In the genomic region with DNA sequence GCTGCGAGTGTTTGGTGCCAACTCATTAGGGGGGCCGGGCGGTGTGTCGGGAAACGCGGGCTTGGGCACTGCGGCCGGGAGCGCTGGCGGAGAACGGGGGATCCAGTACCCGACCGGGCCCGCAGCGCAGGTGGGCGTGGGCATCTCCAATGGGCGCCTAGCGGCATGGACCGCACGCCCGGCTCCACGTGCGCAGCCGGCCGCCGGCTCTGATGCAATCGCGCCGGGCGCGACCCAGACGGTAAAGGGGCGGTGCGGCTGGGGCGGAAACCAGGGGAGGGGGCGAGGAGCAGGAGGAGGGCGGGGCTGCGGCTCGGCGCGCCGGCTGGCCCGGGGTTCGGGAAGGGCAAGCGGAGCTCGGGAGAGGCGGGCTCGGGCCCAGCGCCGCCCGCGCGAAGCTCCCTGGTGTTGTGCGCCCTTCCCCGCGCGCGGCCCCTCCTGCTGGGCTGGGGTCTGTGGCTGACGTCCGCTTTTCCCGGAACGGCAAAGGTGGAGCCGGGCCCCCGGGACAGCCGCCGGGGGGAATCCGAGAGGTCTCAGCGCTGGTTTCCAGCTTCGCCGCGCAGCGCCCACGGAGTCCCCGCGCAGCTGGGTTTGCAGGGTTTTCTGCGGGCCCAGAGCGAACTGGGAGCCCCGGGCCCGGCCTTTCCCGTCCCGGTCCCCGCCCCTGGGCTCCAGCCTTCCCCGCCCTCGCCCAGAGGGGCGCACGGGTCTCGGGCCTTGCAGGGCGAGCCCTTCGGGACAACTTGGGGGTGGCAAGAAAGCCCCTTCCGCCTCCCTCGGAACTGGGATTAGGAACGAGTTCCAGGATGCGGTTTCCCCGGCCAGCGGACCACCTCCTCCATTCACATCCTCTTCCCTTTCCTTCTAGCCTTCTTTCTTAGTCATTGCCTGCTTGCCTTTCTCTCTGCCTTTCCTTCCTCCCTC, we compare ENCODE assay signal across 1 cellular context.
TF ChIP-seq lines count a peak whose summit lies in the region.

No MANE protein-coding gene starts in this region.

TF ChIP-seq in HepG2, 621 proteins besides CTCF, POLR2A, EP300 and RAD21 (continued from another document and continues in another):
- TF ChIP-seq, protein P1, sequence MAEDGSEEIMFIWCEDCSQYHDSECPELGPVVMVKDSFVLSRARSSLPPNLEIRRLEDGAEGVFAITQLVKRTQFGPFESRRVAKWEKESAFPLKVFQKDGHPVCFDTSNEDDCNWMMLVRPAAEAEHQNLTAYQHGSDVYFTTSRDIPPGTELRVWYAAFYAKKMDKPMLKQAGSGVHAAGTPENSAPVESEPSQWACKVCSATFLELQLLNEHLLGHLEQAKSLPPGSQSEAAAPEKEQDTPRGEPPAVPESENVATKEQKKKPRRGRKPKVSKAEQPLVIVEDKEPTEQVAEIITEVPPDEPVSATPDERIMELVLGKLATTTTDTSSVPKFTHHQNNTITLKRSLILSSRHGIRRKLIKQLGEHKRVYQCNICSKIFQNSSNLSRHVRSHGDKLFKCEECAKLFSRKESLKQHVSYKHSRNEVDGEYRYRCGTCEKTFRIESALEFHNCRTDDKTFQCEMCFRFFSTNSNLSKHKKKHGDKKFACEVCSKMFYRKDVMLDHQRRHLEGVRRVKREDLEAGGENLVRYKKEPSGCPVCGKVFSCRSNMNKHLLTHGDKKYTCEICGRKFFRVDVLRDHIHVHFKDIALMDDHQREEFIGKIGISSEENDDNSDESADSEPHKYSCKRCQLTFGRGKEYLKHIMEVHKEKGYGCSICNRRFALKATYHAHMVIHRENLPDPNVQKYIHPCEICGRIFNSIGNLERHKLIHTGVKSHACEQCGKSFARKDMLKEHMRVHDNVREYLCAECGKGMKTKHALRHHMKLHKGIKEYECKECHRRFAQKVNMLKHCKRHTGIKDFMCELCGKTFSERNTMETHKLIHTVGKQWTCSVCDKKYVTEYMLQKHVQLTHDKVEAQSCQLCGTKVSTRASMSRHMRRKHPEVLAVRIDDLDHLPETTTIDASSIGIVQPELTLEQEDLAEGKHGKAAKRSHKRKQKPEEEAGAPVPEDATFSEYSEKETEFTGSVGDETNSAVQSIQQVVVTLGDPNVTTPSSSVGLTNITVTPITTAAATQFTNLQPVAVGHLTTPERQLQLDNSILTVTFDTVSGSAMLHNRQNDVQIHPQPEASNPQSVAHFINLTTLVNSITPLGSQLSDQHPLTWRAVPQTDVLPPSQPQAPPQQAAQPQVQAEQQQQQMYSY (CRISPR knock-in tag; IDR thresholded peaks at IDR 0.05): no peak
- TF ChIP-seq NPAS2 (CRISPR knock-in tag; IDR thresholded peaks at IDR 0.05; ENCODE audit: borderline replicate concordance) (peak; percentile 97), MAFF (IDR thresholded peaks at IDR 0.05; ENCODE audit: low read depth, low read length) (no peak), MXI1 (IDR thresholded peaks at IDR 0.05; ENCODE audit: borderline replicate concordance, low read depth, low read length) (peak; percentile 100), RXRB (CRISPR knock-in tag; IDR thresholded peaks at IDR 0.05; ENCODE audit: borderline replicate concordance) (peak; percentile 58; the same call in 1 of the 2 replicates), KDM1A (CRISPR knock-in tag; IDR thresholded peaks at IDR 0.05) (no peak), DPF2 (CRISPR knock-in tag; IDR thresholded peaks at IDR 0.05; ENCODE audit: borderline replicate concordance, low read depth) (no peak; the same call in 1 of the 2 replicates), RBM22 (optimal IDR thresholded peaks at IDR 0.05; ENCODE audit: low read length) (no peak), ZNF138 (CRISPR knock-in tag; IDR thresholded peaks at IDR 0.05; ENCODE audit: low read depth) (no peak), HNRNPUL1 (IDR thresholded peaks at IDR 0.05; ENCODE audit: low read depth, low read length) (peak; percentile 29; the same call in 1 of the 2 replicates), NR3C1 (CRISPR knock-in tag; IDR thresholded peaks at IDR 0.05) (no peak), NFE2L2 (IDR thresholded peaks at IDR 0.05; ENCODE audit: low read length) (no peak), GFI1 (CRISPR knock-in tag; IDR thresholded peaks at IDR 0.05; ENCODE audit: borderline replicate concordance) (no peak; the same call in 1 of the 2 replicates), NFE2 (CRISPR knock-in tag; IDR thresholded peaks at IDR 0.05) (0 out of 2 replicates have a peak, but pooled peaks have one; percentile 8), ZNF616 (CRISPR knock-in tag; IDR thresholded peaks at IDR 0.05; ENCODE audit: low read depth) (no peak; the same call in 1 of the 2 replicates), EHMT2 (IDR thresholded peaks at IDR 0.05; ENCODE audit: borderline replicate concordance, low read depth, low read length) (no peak), NKX3-1 (CRISPR knock-in tag; IDR thresholded peaks at IDR 0.05) (no peak), SMAD1 (CRISPR knock-in tag; IDR thresholded peaks at IDR 0.05; ENCODE audit: borderline replicate concordance, low read depth) (peak; percentile 89; the same call in 1 of the 2 replicates), RORA (CRISPR knock-in tag; IDR thresholded peaks at IDR 0.05) (no peak), MZF1 (CRISPR knock-in tag; IDR thresholded peaks at IDR 0.05; ENCODE audit: borderline replicate concordance) (no peak), ZNF484 (CRISPR knock-in tag; IDR thresholded peaks at IDR 0.05; ENCODE audit: borderline replicate concordance, low read depth) (no peak; the same call in 1 of the 2 replicates), ZNF44 (CRISPR knock-in tag; IDR thresholded peaks at IDR 0.05) (no peak), MIXL1 (CRISPR knock-in tag; IDR thresholded peaks at IDR 0.05) (peak; percentile 68; the same call in 1 of the 2 replicates), ZNF672 (CRISPR knock-in tag; IDR thresholded peaks at IDR 0.05) (no peak), NFRKB (IDR thresholded peaks at IDR 0.05) (no peak), ZNF224 (CRISPR knock-in tag; IDR thresholded peaks at IDR 0.05) (0 out of 2 replicates have a peak, but pooled peaks have one; percentile 74), MAX (IDR thresholded peaks at IDR 0.05) (peak; percentile 100), NFKBIZ (CRISPR knock-in tag; IDR thresholded peaks at IDR 0.05) (peak; percentile 71; the same call in 1 of the 2 replicates), ZNF629 (CRISPR knock-in tag; conservative IDR thresholded peaks at IDR 0.05) (peak; percentile 50), U2AF2 (IDR thresholded peaks at IDR 0.05; ENCODE audit: low read depth, low read length) (no peak), CC2D1A (CRISPR knock-in tag; IDR thresholded peaks at IDR 0.05) (0 out of 2 replicates have a peak, but pooled peaks have one; percentile 84), JARID2 (CRISPR knock-in tag; IDR thresholded peaks at IDR 0.05; ENCODE audit: insufficient replicate concordance) (peak; percentile 34), ZKSCAN5 (CRISPR knock-in tag; IDR thresholded peaks at IDR 0.05) (no peak), ZNF124 (CRISPR knock-in tag; IDR thresholded peaks at IDR 0.05) (no peak; the same call in none of the 2 replicates), ZSCAN29 (CRISPR knock-in tag; conservative IDR thresholded peaks at IDR 0.05) (0 out of 2 replicates have a peak, but pooled peaks have one; percentile 64), ZFP37 (CRISPR knock-in tag; IDR thresholded peaks at IDR 0.05; ENCODE audit: borderline replicate concordance) (no peak), ZNF235 (CRISPR knock-in tag; IDR thresholded peaks at IDR 0.05; ENCODE audit: borderline replicate concordance) (no peak), ZNF646 (CRISPR knock-in tag; IDR thresholded peaks at IDR 0.05) (peak; percentile 17; the same call in 1 of the 2 replicates), ZNF749 (CRISPR knock-in tag; IDR thresholded peaks at IDR 0.05; ENCODE audit: borderline replicate concordance) (peak; percentile 97), ZKSCAN8 (CRISPR knock-in tag; IDR thresholded peaks at IDR 0.05; ENCODE audit: borderline replicate concordance) (no peak), TGIF2 (CRISPR knock-in tag; IDR thresholded peaks at IDR 0.05) (peak; percentile 91; the same call in 1 of the 2 replicates), SMAD9 (CRISPR knock-in tag; IDR thresholded peaks at IDR 0.05) (no peak), SMYD3 (CRISPR knock-in tag; IDR thresholded peaks at IDR 0.05) (no peak), HNRNPLL (IDR thresholded peaks at IDR 0.05; ENCODE audit: low read depth, low read length, poor library complexity, severe bottlenecking) (peak; percentile 80), BORCS8-MEF2B (CRISPR knock-in tag; IDR thresholded peaks at IDR 0.05) (0 out of 2 replicates have a peak, but pooled peaks have one; percentile 61), ZBTB39 (CRISPR knock-in tag; IDR thresholded peaks at IDR 0.05) (no peak; the same call in 1 of the 2 replicates), ZBTB1 (CRISPR knock-in tag; IDR thresholded peaks at IDR 0.05; ENCODE audit: borderline replicate concordance) (no peak), NFIC (IDR thresholded peaks at IDR 0.05; ENCODE audit: low read length) (no peak), ZNF207 (IDR thresholded peaks at IDR 0.05; ENCODE audit: borderline replicate concordance) (no peak), ELF1 (CRISPR knock-in tag; IDR thresholded peaks at IDR 0.05) (peak; percentile 46; the same call in 1 of the 2 replicates), HOXA5 (CRISPR knock-in tag; IDR thresholded peaks at IDR 0.05) (peak; percentile 91)
- TF ChIP-seq, protein P2, sequence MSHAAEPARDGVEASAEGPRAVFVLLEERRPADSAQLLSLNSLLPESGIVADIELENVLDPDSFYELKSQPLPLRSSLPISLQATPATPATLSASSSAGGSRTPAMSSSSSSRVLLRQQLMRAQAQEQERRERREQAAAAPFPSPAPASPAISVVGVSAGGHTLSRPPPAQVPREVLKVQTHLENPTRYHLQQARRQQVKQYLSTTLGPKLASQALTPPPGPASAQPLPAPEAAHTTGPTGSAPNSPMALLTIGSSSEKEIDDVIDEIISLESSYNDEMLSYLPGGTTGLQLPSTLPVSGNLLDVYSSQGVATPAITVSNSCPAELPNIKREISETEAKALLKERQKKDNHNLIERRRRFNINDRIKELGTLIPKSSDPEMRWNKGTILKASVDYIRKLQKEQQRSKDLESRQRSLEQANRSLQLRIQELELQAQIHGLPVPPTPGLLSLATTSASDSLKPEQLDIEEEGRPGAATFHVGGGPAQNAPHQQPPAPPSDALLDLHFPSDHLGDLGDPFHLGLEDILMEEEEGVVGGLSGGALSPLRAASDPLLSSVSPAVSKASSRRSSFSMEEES (CRISPR knock-in tag; IDR thresholded peaks at IDR 0.05): peak; percentile 82; the same call in 1 of the 2 replicates
